Comparison of ENCODE assay signal across 1 cellular context in genomic region chr20:23358563-23358906, GRCh38.
TF ChIP-seq lines count a peak whose summit lies in the region.

No MANE protein-coding gene starts in this region.

TF ChIP-seq in SK-N-SH treated with all-trans-retinoic acid at 6 μM for 48 hours, 23 proteins besides CTCF, POLR2A, EP300 and RAD21 (continued from another document):
- TF ChIP-seq PATZ1 (CRISPR knock-in tag; IDR thresholded peaks at IDR 0.05; ENCODE audit: borderline replicate concordance) (no peak), CSDC2 (CRISPR knock-in tag; IDR thresholded peaks at IDR 0.05) (no peak), ARNTL (CRISPR knock-in tag; IDR thresholded peaks at IDR 0.05; ENCODE audit: borderline replicate concordance, low read depth) (no peak), POU6F1 (CRISPR knock-in tag; IDR thresholded peaks at IDR 0.05; ENCODE audit: borderline replicate concordance, low read depth) (no peak), TOX (CRISPR knock-in tag; IDR thresholded peaks at IDR 0.05; ENCODE audit: borderline replicate concordance) (no peak), ZNF565 (CRISPR knock-in tag; conservative IDR thresholded peaks at IDR 0.05; ENCODE audit: low read depth) (no peak), ZC3H10 (CRISPR knock-in tag; IDR thresholded peaks at IDR 0.05) (no peak), ZNF8 (CRISPR knock-in tag; IDR thresholded peaks at IDR 0.05) (no peak), ZFP30 (CRISPR knock-in tag; IDR thresholded peaks at IDR 0.05) (no peak), ZFP3 (CRISPR knock-in tag; IDR thresholded peaks at IDR 0.05) (no peak), ISL1 (CRISPR knock-in tag; IDR thresholded peaks at IDR 0.05) (no peak)
